ENCODE assay signal across 10 cellular contexts in genomic region chr1:228305721-228306152, GRCh38.
"Had no signal": no experiment of that assay in that cellular context is flagged by ENCODE, and none has a peak within 500 bp of the region (broad histone marks: within the 10 kb centered on the region; RNA-seq: fewer than 3 reads in every experiment).

No MANE protein-coding gene starts in this region.

- H3K27ac ChIP-seq: ascending aorta, pancreas, skin epidermis, tibial artery had no signal

- H3K9me3 ChIP-seq: pancreas had no signal

- H3K4me3 Mint-ChIP-seq: activated CD8-positive, alpha-beta T cell treated with anti-CD3 and anti-CD28 coated beads, Interleukin-2, amount 10 ng/mL, durations not matched to agents 7 days and 5 days had no signal

- DNase-seq: activated CD4-positive, alpha-beta T cell treated with anti-CD3 and anti-CD28 coated beads for 48 hours; activated CD8-positive, alpha-beta T cell treated with anti-CD3 and anti-CD28 coated beads, Interleukin-2, amount 10 ng/mL, durations not matched to agents 7 days and 5 days; foreskin melanocyte; mammary epithelial cell; retina had no signal

- H3K27ac Mint-ChIP-seq: activated CD8-positive, alpha-beta T cell treated with anti-CD3 and anti-CD28 coated beads, Interleukin-2, amount 10 ng/mL, durations not matched to agents 7 days and 5 days; activated T-helper 2 cell treated with anti-CD3 and anti-CD28 coated beads, Interferon-gamma antibody, Interleukin-2, Interleukin-4, amounts not matched to agents 10 μg/mL and 5 μg/mL and 100 μg/mL, durations not matched to agents 14 hours and 24 hours and 36 hours had no signal

- H3K27me3 ChIP-seq: ascending aorta, pancreas had no signal

- H3K4me1 ChIP-seq: ascending aorta, pancreas, tibial artery had no signal

- ATAC-seq: activated CD8-positive, alpha-beta T cell treated with anti-CD3 and anti-CD28 coated beads, Interleukin-2, amount 10 ng/mL, durations not matched to agents 7 days and 5 days; pancreas had no signal
